ENCODE assay signal across 21 cellular contexts in genomic region chr3:27542469-27542868, GRCh38.
"Had no signal": no experiment of that assay in that cellular context is flagged by ENCODE, and none has a peak within 500 bp of the region (broad histone marks: within the 10 kb centered on the region; RNA-seq: fewer than 3 reads in every experiment).

No MANE protein-coding gene starts in this region.

- H3K36me3 ChIP-seq: heart right ventricle, prostate gland, thoracic aorta had no signal

- H3K9me3 ChIP-seq: heart right ventricle, prostate gland, thoracic aorta had no signal

- H3K27ac ChIP-seq: heart right ventricle, prostate gland had no signal

- DNase-seq: activated B cell treated with CpG ODN at 0.5 μM for 24 hours; activated CD4-positive, alpha-beta T cell treated with anti-CD3 and anti-CD28 coated beads, Interleukin-2, amount 10 ng/mL, durations not matched to agents 24 days and 14 days; activated naive CD4-positive, alpha-beta T cell treated with anti-CD3 and anti-CD28 coated beads for 36 hours; activated T-cell treated with anti-CD3 and anti-CD28 coated beads for 4 hours; central memory CD4-positive, alpha-beta T cell; cortex of kidney; effector memory CD4-positive, alpha-beta T cell; erythroblast; foreskin fibroblast; heart right ventricle; islet precursor cell; midbrain; naive thymus-derived CD4-positive, alpha-beta T cell; nucleus accumbens; stimulated activated CD4-positive, alpha-beta T cell treated with anti-CD3 and anti-CD28 coated beads, Interleukin-4, amount 100 ng/mL, for 1 hour; stimulated activated CD8-positive, alpha-beta memory T cell treated with anti-CD3 and anti-CD28 coated beads, Interleukin-4, amount 100 ng/mL, for 48 hours; stimulated activated naive CD8-positive, alpha-beta T cell treated with anti-CD3 and anti-CD28 coated beads, Interleukin-15, amount 100 ng/mL, for 72 hours had no signal

- H3K4me3 ChIP-seq: heart right ventricle, prostate gland, thoracic aorta had no signal

- H3K4me1 ChIP-seq: prostate gland had no signal

- ATAC-seq: activated T-helper 17 cell treated with anti-CD3 and anti-CD28 coated beads, Interleukin-2, amount 50 U/mL, for 72 hours; naive thymus-derived CD4-positive, alpha-beta T cell; SK-N-SH treated with all-trans-retinoic acid at 6 μM for 48 hours; stimulated activated naive CD8-positive, alpha-beta T cell treated with anti-CD3 and anti-CD28 coated beads, Interleukin-15, amount 100 ng/mL, for 72 hours had no signal

- H3K27me3 ChIP-seq: heart right ventricle had no signal
